1 cellular context compared by ENCODE assay signal in the genomic region with DNA sequence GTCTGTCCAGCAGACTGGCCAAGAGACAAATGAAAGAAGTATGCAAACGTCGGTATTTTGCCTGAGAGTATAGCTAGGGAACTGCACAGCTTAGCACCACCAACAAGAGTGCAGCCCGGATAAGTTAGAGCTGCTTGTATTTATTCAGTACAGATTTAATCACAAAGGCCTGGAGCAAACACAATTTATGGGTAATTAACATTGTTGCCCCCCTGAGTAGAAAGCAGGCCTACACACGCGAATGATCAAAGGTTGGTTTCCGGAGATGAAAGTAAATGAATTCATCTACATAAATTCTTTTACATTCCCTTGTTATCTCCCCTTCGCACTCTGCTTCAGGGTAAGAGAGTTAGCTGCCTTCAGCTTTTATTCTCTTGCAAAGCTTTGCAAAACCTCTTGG.
A peak's percentile ranks its signal among the peaks of the same experiment; 100 is the strongest.
TF ChIP-seq lines count a peak whose summit lies in the region.

No MANE protein-coding gene starts in this region.

TF ChIP-seq in H1, 55 proteins besides CTCF, POLR2A, EP300 and RAD21 (continued from another document):
- TF ChIP-seq, protein P1, sequence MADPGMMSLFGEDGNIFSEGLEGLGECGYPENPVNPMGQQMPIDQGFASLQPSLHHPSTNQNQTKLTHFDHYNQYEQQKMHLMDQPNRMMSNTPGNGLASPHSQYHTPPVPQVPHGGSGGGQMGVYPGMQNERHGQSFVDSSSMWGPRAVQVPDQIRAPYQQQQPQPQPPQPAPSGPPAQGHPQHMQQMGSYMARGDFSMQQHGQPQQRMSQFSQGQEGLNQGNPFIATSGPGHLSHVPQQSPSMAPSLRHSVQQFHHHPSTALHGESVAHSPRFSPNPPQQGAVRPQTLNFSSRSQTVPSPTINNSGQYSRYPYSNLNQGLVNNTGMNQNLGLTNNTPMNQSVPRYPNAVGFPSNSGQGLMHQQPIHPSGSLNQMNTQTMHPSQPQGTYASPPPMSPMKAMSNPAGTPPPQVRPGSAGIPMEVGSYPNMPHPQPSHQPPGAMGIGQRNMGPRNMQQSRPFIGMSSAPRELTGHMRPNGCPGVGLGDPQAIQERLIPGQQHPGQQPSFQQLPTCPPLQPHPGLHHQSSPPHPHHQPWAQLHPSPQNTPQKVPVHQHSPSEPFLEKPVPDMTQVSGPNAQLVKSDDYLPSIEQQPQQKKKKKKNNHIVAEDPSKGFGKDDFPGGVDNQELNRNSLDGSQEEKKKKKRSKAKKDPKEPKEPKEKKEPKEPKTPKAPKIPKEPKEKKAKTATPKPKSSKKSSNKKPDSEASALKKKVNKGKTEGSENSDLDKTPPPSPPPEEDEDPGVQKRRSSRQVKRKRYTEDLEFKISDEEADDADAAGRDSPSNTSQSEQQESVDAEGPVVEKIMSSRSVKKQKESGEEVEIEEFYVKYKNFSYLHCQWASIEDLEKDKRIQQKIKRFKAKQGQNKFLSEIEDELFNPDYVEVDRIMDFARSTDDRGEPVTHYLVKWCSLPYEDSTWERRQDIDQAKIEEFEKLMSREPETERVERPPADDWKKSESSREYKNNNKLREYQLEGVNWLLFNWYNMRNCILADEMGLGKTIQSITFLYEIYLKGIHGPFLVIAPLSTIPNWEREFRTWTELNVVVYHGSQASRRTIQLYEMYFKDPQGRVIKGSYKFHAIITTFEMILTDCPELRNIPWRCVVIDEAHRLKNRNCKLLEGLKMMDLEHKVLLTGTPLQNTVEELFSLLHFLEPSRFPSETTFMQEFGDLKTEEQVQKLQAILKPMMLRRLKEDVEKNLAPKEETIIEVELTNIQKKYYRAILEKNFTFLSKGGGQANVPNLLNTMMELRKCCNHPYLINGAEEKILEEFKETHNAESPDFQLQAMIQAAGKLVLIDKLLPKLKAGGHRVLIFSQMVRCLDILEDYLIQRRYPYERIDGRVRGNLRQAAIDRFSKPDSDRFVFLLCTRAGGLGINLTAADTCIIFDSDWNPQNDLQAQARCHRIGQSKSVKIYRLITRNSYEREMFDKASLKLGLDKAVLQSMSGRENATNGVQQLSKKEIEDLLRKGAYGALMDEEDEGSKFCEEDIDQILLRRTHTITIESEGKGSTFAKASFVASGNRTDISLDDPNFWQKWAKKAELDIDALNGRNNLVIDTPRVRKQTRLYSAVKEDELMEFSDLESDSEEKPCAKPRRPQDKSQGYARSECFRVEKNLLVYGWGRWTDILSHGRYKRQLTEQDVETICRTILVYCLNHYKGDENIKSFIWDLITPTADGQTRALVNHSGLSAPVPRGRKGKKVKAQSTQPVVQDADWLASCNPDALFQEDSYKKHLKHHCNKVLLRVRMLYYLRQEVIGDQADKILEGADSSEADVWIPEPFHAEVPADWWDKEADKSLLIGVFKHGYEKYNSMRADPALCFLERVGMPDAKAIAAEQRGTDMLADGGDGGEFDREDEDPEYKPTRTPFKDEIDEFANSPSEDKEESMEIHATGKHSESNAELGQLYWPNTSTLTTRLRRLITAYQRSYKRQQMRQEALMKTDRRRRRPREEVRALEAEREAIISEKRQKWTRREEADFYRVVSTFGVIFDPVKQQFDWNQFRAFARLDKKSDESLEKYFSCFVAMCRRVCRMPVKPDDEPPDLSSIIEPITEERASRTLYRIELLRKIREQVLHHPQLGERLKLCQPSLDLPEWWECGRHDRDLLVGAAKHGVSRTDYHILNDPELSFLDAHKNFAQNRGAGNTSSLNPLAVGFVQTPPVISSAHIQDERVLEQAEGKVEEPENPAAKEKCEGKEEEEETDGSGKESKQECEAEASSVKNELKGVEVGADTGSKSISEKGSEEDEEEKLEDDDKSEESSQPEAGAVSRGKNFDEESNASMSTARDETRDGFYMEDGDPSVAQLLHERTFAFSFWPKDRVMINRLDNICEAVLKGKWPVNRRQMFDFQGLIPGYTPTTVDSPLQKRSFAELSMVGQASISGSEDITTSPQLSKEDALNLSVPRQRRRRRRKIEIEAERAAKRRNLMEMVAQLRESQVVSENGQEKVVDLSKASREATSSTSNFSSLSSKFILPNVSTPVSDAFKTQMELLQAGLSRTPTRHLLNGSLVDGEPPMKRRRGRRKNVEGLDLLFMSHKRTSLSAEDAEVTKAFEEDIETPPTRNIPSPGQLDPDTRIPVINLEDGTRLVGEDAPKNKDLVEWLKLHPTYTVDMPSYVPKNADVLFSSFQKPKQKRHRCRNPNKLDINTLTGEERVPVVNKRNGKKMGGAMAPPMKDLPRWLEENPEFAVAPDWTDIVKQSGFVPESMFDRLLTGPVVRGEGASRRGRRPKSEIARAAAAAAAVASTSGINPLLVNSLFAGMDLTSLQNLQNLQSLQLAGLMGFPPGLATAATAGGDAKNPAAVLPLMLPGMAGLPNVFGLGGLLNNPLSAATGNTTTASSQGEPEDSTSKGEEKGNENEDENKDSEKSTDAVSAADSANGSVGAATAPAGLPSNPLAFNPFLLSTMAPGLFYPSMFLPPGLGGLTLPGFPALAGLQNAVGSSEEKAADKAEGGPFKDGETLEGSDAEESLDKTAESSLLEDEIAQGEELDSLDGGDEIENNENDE (IDR thresholded peaks at IDR 0.05; ENCODE audit: insufficient replicate concordance, low read length), result peak; percentile 71
- TF ChIP-seq KDM1A (IDR thresholded peaks at IDR 0.05; ENCODE audit: borderline replicate concordance, low read length) (no peak), SP4 (IDR thresholded peaks at IDR 0.05; ENCODE audit: low read length) (no peak), CHD2 (IDR thresholded peaks at IDR 0.05; ENCODE audit: low read length) (no peak), PHF8 (conservative IDR thresholded peaks at IDR 0.05; ENCODE audit: low read depth, low read length) (no peak), CBX5 (IDR thresholded peaks at IDR 0.05; ENCODE audit: low read depth, low read length) (no peak), HDAC2 (IDR thresholded peaks at IDR 0.05; ENCODE audit: borderline replicate concordance in 1 of 2, low read depth in 2 of 2, low read length in 2 of 2) (peak in 1 of 2 experiments; percentile 26; a peak in 1 of 4 replicates), SP1 (IDR thresholded peaks at IDR 0.05; ENCODE audit: low read depth, low read length) (peak; percentile 63; the same call in 1 of the 2 replicates), POU5F1 (IDR thresholded peaks at IDR 0.05; ENCODE audit: low read depth, low read length) (peak; percentile 61; the same call in 1 of the 2 replicates), NANOG (IDR thresholded peaks at IDR 0.05; ENCODE audit: insufficient read depth, low read depth, low read length, poor library complexity, severe bottlenecking) (peak; percentile 84), TEAD4 (IDR thresholded peaks at IDR 0.05; ENCODE audit: low read depth, low read length) (peak; percentile 86), BCL11A (IDR thresholded peaks at IDR 0.05; ENCODE audit: low read depth in 2 of 2, low read length in 2 of 2) (peak in 1 of 2 experiments; percentile 20), GTF2F1 (IDR thresholded peaks at IDR 0.05; ENCODE audit: borderline replicate concordance, low read depth, low read length) (no peak)
- TF ChIP-seq, protein P2, sequence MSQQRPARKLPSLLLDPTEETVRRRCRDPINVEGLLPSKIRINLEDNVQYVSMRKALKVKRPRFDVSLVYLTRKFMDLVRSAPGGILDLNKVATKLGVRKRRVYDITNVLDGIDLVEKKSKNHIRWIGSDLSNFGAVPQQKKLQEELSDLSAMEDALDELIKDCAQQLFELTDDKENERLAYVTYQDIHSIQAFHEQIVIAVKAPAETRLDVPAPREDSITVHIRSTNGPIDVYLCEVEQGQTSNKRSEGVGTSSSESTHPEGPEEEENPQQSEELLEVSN (IDR thresholded peaks at IDR 0.05), result no peak
TF ChIP-seq in H1: peak in this region for 7.
